In the genomic region with DNA sequence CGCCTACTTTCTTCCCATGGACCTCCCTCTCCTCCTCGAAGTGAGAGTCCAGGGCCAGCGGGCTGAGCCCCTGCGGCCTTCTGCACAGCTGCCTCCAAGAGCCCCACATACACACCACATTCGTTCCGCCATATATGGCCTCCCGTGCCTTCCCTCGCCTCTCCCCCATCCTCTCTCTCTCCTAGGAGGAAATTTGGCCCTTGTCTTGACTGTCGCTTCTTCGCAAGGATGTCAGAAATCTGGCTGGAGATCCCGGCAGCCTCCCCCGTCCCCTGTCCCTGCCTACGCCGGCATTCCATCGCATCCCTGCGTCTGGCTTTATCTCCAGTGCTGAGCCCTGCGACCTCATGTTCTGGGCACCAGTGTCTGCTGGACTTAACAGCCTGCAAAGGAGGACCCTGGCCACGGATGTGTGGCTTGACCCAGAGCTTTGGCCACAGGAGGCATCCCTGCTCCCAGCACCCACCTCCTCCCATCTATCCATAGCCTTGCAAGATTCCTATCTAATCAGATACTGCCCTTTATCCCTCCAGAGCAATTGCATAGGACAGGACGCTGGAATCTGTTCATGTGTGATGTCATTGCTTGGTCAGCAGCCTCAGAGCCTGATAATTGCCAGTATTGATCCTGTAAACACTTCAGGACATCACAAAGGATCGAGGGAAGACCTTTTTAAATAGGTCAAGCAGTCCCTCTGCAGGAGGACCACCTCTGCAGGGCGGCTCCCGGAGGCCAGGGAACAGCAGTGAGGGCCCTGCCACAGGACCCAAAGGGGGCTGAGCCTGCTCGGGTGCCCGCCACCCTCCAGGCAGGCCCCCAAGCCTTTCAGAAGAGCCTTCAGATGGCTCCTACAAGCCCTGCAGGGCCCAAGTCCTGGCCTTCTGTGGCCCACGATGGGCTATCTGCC, we compare ENCODE assay signal across 16 cellular contexts.
"Had no signal": no experiment of that assay in that cellular context is flagged by ENCODE, and none has a peak within 500 bp of the region (broad histone marks: within the 10 kb centered on the region; RNA-seq: fewer than 3 reads in every experiment).

No MANE protein-coding gene starts in this region.

- H3K36me3 ChIP-seq: ascending aorta, gastroesophageal sphincter, heart left ventricle, tibial nerve, vagina had no signal

- ATAC-seq: activated T-helper 17 cell treated with anti-CD3 and anti-CD28 coated beads, Interleukin-2, amount 50 U/mL, for 72 hours; esophagus mucosa; gastroesophageal sphincter; heart left ventricle had no signal

- H3K4me3 ChIP-seq: ascending aorta, gastroesophageal sphincter, heart left ventricle, tibial nerve had no signal

- H3K36me3 Mint-ChIP-seq: activated naive CD4-positive, alpha-beta T cell treated with anti-CD3 and anti-CD28 coated beads, Interleukin-2, amount 50 U/mL, for 24 hours had no signal

- H3K27me3 ChIP-seq: ascending aorta, vagina had no signal

- H3K4me1 Mint-ChIP-seq: activated naive CD4-positive, alpha-beta T cell treated with anti-CD3 and anti-CD28 coated beads, Interleukin-2, amount 50 U/mL, for 24 hours; activated T-helper 17 cell treated with anti-CD3 and anti-CD28 coated beads, Interleukin-2, amount 50 U/mL, for 72 hours had no signal

- H3K4me1 ChIP-seq: ascending aorta, heart left ventricle, vagina had no signal

- H3K9me3 ChIP-seq: ascending aorta, gastroesophageal sphincter, heart left ventricle, tibial nerve, vagina had no signal

- H3K27ac ChIP-seq: ascending aorta, heart left ventricle, tibial nerve, vagina had no signal

- H3K27ac Mint-ChIP-seq: activated naive CD4-positive, alpha-beta T cell treated with anti-CD3 and anti-CD28 coated beads, Interleukin-2, amount 50 U/mL, for 24 hours; activated T-helper 17 cell treated with anti-CD3 and anti-CD28 coated beads, Interleukin-2, amount 50 U/mL, for 72 hours had no signal

- H3K4me3 Mint-ChIP-seq: activated naive CD4-positive, alpha-beta T cell treated with anti-CD3 and anti-CD28 coated beads, Interleukin-2, amount 50 U/mL, for 24 hours; activated T-helper 17 cell treated with anti-CD3 and anti-CD28 coated beads, Interleukin-2, amount 50 U/mL, for 72 hours had no signal

- DNase-seq: activated CD4-positive, alpha-beta T cell treated with anti-CD3 and anti-CD28 coated beads, Interleukin-2, amount 50 U/mL, for 4 hours; activated T-cell treated with anti-CD3 and anti-CD28 coated beads for 4 hours; cortex of kidney; mesenchymal stem cell; stimulated activated CD4-positive, alpha-beta T cell treated with anti-CD3 and anti-CD28 coated beads, Interleukin-2, amount 100 ng/mL, for 24 hours; stimulated activated naive CD4-positive, alpha-beta T cell treated with Interleukin-2 at 50 U/mL for 16 hours; SW 1271; T-helper 2 cell had no signal

- H3K9me3 Mint-ChIP-seq: activated naive CD4-positive, alpha-beta T cell treated with anti-CD3 and anti-CD28 coated beads, Interleukin-2, amount 50 U/mL, for 24 hours; activated T-helper 17 cell treated with anti-CD3 and anti-CD28 coated beads, Interleukin-2, amount 50 U/mL, for 72 hours had no signal
